In the genomic region with DNA sequence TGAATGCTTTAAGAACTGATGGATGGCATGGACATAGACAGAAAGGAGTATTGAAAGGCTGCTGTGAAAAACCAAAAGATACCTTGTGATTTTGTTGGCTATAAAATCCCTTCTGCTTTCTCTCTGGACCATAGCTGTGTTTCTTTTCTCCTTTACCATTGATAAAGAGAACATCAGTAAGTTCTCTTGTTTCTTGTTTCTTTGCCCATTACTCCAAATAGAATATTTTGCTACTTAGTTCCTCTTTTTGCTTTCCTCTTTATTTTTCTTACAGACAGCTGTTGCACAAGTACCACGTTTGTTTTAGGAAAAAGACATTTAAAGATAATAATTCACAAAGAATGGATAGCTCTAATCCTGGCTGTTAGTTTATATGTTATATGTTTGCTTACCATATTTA, we compare ENCODE assay signal across 19 cellular contexts.
A peak's percentile ranks its signal among the peaks of the same experiment; 100 is the strongest.
DNase-seq lines count a peak whose midpoint lies in the region; ATAC-seq and TF ChIP-seq lines count a peak whose summit lies in the region.
"Had no signal": no experiment of that assay in that cellular context is flagged by ENCODE, and none has a peak within 500 bp of the region (broad histone marks: within the 10 kb centered on the region; RNA-seq: fewer than 3 reads in every experiment).

No MANE protein-coding gene starts in this region.

- peak overlapping the region; percentile 44 for H3K27ac ChIP-seq in OCI-LY7 (ENCODE audit: low read depth, low read length, poor library complexity, severe bottlenecking)
- H3K27ac ChIP-seq in SK-N-SH (ENCODE audit: low read depth in 2 of 2, low read length in 1 of 2), result no peak overlapping the region
- H3K27ac ChIP-seq in brain microvascular endothelial cell, result no peak overlapping the region
- H3K27ac ChIP-seq: 22Rv1, SJSA1 had no signal

- in situ Hi-C loops in brain microvascular endothelial cell (cut with HindIII; ENCODE audit: low pct_ligation_motif_present, low sequenced_read_pairs), result no loop called here

- DNase-seq in AML-193 (lab: John Stamatoyannopoulos, UW) (peak; percentile 66 to 72), OCI-LY7 (ENCODE audit: low spot score) (peak; percentile 18), SK-N-SH (no peak), lower leg skin (ENCODE audit: low spot score in 2 of 2) (no peak), brain microvascular endothelial cell (no peak)
- DNase-seq: activated CD4-positive, CD25-positive, alpha-beta regulatory T cell treated with anti-CD3 and anti-CD28 coated beads, Interleukin-2, amount 50 U/mL, for 72 hours; activated naive CD8-positive, alpha-beta T cell treated with anti-CD3 and anti-CD28 coated beads for 36 hours; heart left ventricle; NCI-H1105; NCI-H524 treated with DMSO at 0.1 percent for 48 hours; nucleus accumbens; PC-3; spleen had no signal

- POLR2A ChIA-PET in OCI-LY7 (lab: Charles Lee), result interaction anchor here (0.6 to 1.0 kb wide), 4 partner anchors 11 to 123 kb away, joined by 3 read pairs; no protein-coding TSS in a partner anchor
- POLR2A ChIA-PET in SK-N-SH (lab: Yijun Ruan, JAX), result interaction anchor here (0.6 to 0.9 kb wide), 2 partner anchors 1078 to 1381 kb away, joined by 3 to 4 read pairs; no protein-coding TSS in a partner anchor

- no peaks in the 10 kb centered on the region for H3F3A ChIP-seq in SK-N-SH (replicated peaks; ENCODE audit: insufficient read depth)

- WGBS in SK-N-SH (ENCODE audit: low lambda C conversion rate), result 2% methylated on average over 1 of the region's 1 CpG
- WGBS in lower leg skin, 2 donors, result 33 to 42% methylated on average over 1 of the region's 1 CpG

- BruUV-seq in OCI-LY7 (replicated peaks; lab: Mats Ljungman, UMichigan), result no TSS peak

- TF ChIP-seq EP300 in SK-N-SH (IDR thresholded peaks at IDR 0.05; ENCODE audit: borderline replicate concordance in 1 of 2, low read depth in 1 of 2, low read length in 1 of 2), result no peak

- no peak overlapping the region for H3K9ac ChIP-seq in SK-N-SH

- peak overlapping the region; percentile 33 for H3K4me2 ChIP-seq in OCI-LY7 (ENCODE audit: low read length)
- H3K4me2 ChIP-seq in SK-N-SH, result no peak overlapping the region

- H3K9me2 ChIP-seq in OCI-LY7 (ENCODE audit: insufficient read depth, low read length) (no peaks in the 10 kb centered on the region), SK-N-SH (no peaks in the 10 kb centered on the region)

- no peaks in the 10 kb centered on the region for H3K79me2 ChIP-seq in OCI-LY7 (ENCODE audit: insufficient read depth, low read depth, low read length)
- no peaks in the 10 kb centered on the region for H3K79me2 ChIP-seq in SK-N-SH (ENCODE audit: insufficient read depth)

- peak overlapping the region; percentile 67 for H2AFZ ChIP-seq in OCI-LY7 (ENCODE audit: low read length)
- no peak overlapping the region for H2AFZ ChIP-seq in SK-N-SH (ENCODE audit: low read depth)

- ATAC-seq in GM19395 (IDR thresholded peaks at IDR 0.05; ENCODE audit: unreplicated experiment) (peak; percentile 64), HG03565 (IDR thresholded peaks at IDR 0.05; ENCODE audit: unreplicated experiment) (peak; percentile 48), HG02678 (IDR thresholded peaks at IDR 0.05; ENCODE audit: unreplicated experiment) (no peak)
- ATAC-seq: heart left ventricle, K562, PC-3 had no signal

- H3K4me3 ChIP-seq in OCI-LY7 (ENCODE audit: low read depth, low read length, poor library complexity, severe bottlenecking) (peak overlapping the region; percentile 19), SK-N-SH (ENCODE audit: low read depth in 2 of 2, low read length in 1 of 2) (no peak overlapping the region), lower leg skin (ENCODE audit: low read depth, poor library complexity, severe bottlenecking) (no peak overlapping the region), brain microvascular endothelial cell (ENCODE audit: low read depth, low read length) (no peak overlapping the region)
- H3K4me3 ChIP-seq: heart left ventricle, K562, SJSA1, spleen had no signal

- CTCF ChIA-PET in OCI-LY7 (lab: Charles Lee; ENCODE audit: unreplicated experiment) (no interaction called here), SK-N-SH (lab: Yijun Ruan, JAX) (no interaction called here)

- H3K36me3 ChIP-seq in OCI-LY7 (ENCODE audit: insufficient read depth, low read length) (no peaks in the 10 kb centered on the region), SK-N-SH (replicated peaks in 1 of 2; ENCODE audit: control insufficient read depth in 1 of 2, insufficient read depth in 2 of 2, low read length in 1 of 2) (no peaks in the 10 kb centered on the region), brain microvascular endothelial cell (replicated peaks) (no peaks in the 10 kb centered on the region)
- H3K36me3 ChIP-seq: heart left ventricle, SJSA1, spleen had no signal

- H4K20me1 ChIP-seq in OCI-LY7 (ENCODE audit: insufficient read depth, low read length) (no peaks in the 10 kb centered on the region), SK-N-SH (ENCODE audit: insufficient read depth) (no peaks in the 10 kb centered on the region)

- H3K9me3 ChIP-seq in OCI-LY7 (ENCODE audit: low read length) (no peaks in the 10 kb centered on the region), SK-N-SH (no peaks in the 10 kb centered on the region)
- H3K9me3 ChIP-seq: heart left ventricle, spleen had no signal

- intact Hi-C loops in OCI-LY7 (cut with micrococcal nuclease; ENCODE audit: unreplicated experiment), result no loop called here
- intact Hi-C loops in lower leg skin (cut with DNase I; ENCODE audit: low total_unique reads), result no loop called here

- TF ChIP-seq RAD21 in SK-N-SH (IDR thresholded peaks at IDR 0.05; ENCODE audit: low read length), result no peak

- TF ChIP-seq CTCF in OCI-LY7 (conservative IDR thresholded peaks at IDR 0.05; ENCODE audit: low read length), result no peak
- TF ChIP-seq CTCF in SK-N-SH (IDR thresholded peaks at IDR 0.05), result no peak
- no peak for TF ChIP-seq CTCF in lower leg skin (IDR thresholded peaks at IDR 0.05)
- TF ChIP-seq CTCF in brain microvascular endothelial cell (IDR thresholded peaks at IDR 0.05; ENCODE audit: low read depth, low read length, missing control alignments), result no peak

- TF ChIP-seq POLR2A in lower leg skin (IDR thresholded peaks at IDR 0.05), result no peak

- peaks cover 15% of the 10 kb centered on the region for H3K4me1 ChIP-seq in OCI-LY7 (ENCODE audit: insufficient read depth, low read length, poor library complexity, severe bottlenecking)
- H3K4me1 ChIP-seq in SK-N-SH (ENCODE audit: control insufficient read depth in 1 of 2, insufficient read depth in 2 of 2, low read depth in 1 of 2, low read length in 1 of 2), result no peaks in the 10 kb centered on the region
- H3K4me1 ChIP-seq: SJSA1 had no signal

- H3K27me3 ChIP-seq in SK-N-SH (ENCODE audit: insufficient read depth), result no peaks in the 10 kb centered on the region
- no peaks in the 10 kb centered on the region for H3K27me3 ChIP-seq in brain microvascular endothelial cell (replicated peaks)
- H3K27me3 ChIP-seq: heart left ventricle, SJSA1, spleen had no signal

TF ChIP-seq in SK-N-SH, 30 proteins besides CTCF, POLR2A, EP300 and RAD21:
- TF ChIP-seq FOSL2 (IDR thresholded peaks at IDR 0.05; ENCODE audit: borderline replicate concordance, low read depth) (no peak), TEAD4 (IDR thresholded peaks at IDR 0.05; ENCODE audit: borderline replicate concordance, insufficient read depth) (no peak), MEF2A (IDR thresholded peaks at IDR 0.05; ENCODE audit: borderline replicate concordance, low read depth) (no peak), ELF1 (IDR thresholded peaks at IDR 0.05) (no peak), SMC3 (IDR thresholded peaks at IDR 0.05; ENCODE audit: low read depth, low read length) (no peak), NFIC (IDR thresholded peaks at IDR 0.05; ENCODE audit: borderline replicate concordance) (no peak), YY1 (IDR thresholded peaks at IDR 0.05; ENCODE audit: low read depth) (no peak), RFX5 (IDR thresholded peaks at IDR 0.05; ENCODE audit: low read length) (no peak), JUND (IDR thresholded peaks at IDR 0.05) (no peak), GATA2 (CRISPR knock-in tag; IDR thresholded peaks at IDR 0.05) (no peak), MXI1 (IDR thresholded peaks at IDR 0.05; ENCODE audit: low read depth, low read length) (no peak)
- TF ChIP-seq, protein P1, sequence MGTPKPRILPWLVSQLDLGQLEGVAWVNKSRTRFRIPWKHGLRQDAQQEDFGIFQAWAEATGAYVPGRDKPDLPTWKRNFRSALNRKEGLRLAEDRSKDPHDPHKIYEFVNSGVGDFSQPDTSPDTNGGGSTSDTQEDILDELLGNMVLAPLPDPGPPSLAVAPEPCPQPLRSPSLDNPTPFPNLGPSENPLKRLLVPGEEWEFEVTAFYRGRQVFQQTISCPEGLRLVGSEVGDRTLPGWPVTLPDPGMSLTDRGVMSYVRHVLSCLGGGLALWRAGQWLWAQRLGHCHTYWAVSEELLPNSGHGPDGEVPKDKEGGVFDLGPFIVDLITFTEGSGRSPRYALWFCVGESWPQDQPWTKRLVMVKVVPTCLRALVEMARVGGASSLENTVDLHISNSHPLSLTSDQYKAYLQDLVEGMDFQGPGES (IDR thresholded peaks at IDR 0.05; ENCODE audit: low read depth, low read length), result no peak

Comparison
In these comparisons a context has a peak if more than half of its experiments do, and no peak if none do; other contexts are left out.
1. DNase-seq: peak in AML-193 (2 of 2) and OCI-LY7 (single experiment); none in SK-N-SH (single experiment), lower leg skin (0 of 2) and brain microvascular endothelial cell (single experiment).